18 cellular contexts compared by ENCODE assay signal in genomic region chr21:36974851-36975192, GRCh38. TPM values are rescaled to one million over a fixed set of nuclear protein-coding genes. Genes with fewer than 3 reads are reported as not detected.
DNase-seq lines count a peak whose midpoint lies in the region; ATAC-seq and TF ChIP-seq lines count a peak whose summit lies in the region.
"Had no signal": no experiment of that assay in that cellular context is flagged by ENCODE, and none has a peak within 500 bp of the region (broad histone marks: within the 10 kb centered on the region; RNA-seq: fewer than 3 reads in every experiment).

No MANE protein-coding gene starts in this region.

- H3K4me1 Mint-ChIP-seq in CD8-positive, alpha-beta memory T cell = peaks cover 7 to 15% (median 10%) of the 10 kb centered on the region in 3 donors
- no peaks in the 10 kb centered on the region for H3K4me1 Mint-ChIP-seq in central memory CD8-positive, alpha-beta T cell
- H3K4me1 Mint-ChIP-seq in neural crest cell = peaks cover 7% of the 10 kb centered on the region

- peak overlapping the region; percentile 46 for H3K27ac ChIP-seq in CD8-positive, alpha-beta memory T cell (ENCODE audit: low read depth, low read length)
- peak overlapping the region; percentile 34 for H3K27ac ChIP-seq in WERI-Rb-1
- no peak overlapping the region for H3K27ac ChIP-seq in aorta (ENCODE audit: low read depth in 1 of 2, low read length in 2 of 2)
- H3K27ac ChIP-seq: A549, C4-2B, HL-60 had no signal

- H3K27ac Mint-ChIP-seq in CD8-positive, alpha-beta memory T cell = peak overlapping the region in 3 of 8 donors; percentile 1 to 52 (median 3)
- peak overlapping the region; percentile 23 for H3K27ac Mint-ChIP-seq in central memory CD8-positive, alpha-beta T cell (ENCODE audit: low read depth)
- H3K27ac Mint-ChIP-seq in neural crest cell (ENCODE audit: unreplicated experiment) = peak overlapping the region; percentile 6
- H3K27ac Mint-ChIP-seq: GM23338 had no signal

- DNase-seq in CD8-positive, alpha-beta memory T cell = no peak
- DNase-seq in WERI-Rb-1 = no peak
- DNase-seq in central memory CD8-positive, alpha-beta T cell (ENCODE audit: low spot score in 2 of 2) = no peak
- DNase-seq in neural crest cell (ENCODE audit: low read depth, low spot score) = no peak
- DNase-seq in NCI-H524 (lab: John Stamatoyannopoulos, UW) = no peak
- DNase-seq in aorta = no peak
- no peak for DNase-seq in stimulated activated CD4-positive, alpha-beta T cell treated with anti-CD3 and anti-CD28 coated beads, Interleukin-4, amount 100 ng/mL, for 1 hour
- DNase-seq: AML-193; Calu3; CD4-positive, alpha-beta memory T cell; DMS79 treated with DMSO at 0.1 percent for 48 hours; GF-D8; HCEC 1CT had no signal

- H3K9me3 ChIP-seq in CD8-positive, alpha-beta memory T cell (ENCODE audit: low read length) = no peaks in the 10 kb centered on the region
- peaks cover 2% of the 10 kb centered on the region for H3K9me3 ChIP-seq in WERI-Rb-1 (ENCODE audit: severe bottlenecking)
- no peaks in the 10 kb centered on the region for H3K9me3 ChIP-seq in aorta (ENCODE audit: control insufficient read depth, low read length)
- H3K9me3 ChIP-seq: A549 had no signal

- H3K4me3 ChIP-seq in CD8-positive, alpha-beta memory T cell (ENCODE audit: low read length) = no peak overlapping the region
- H3K4me3 ChIP-seq in WERI-Rb-1 (ENCODE audit: low read depth, low read length) (no peak overlapping the region), aorta (ENCODE audit: low read length in 2 of 2) (no peak overlapping the region)
- H3K4me3 ChIP-seq: A549, GM23338 had no signal

- H3K27me3 Mint-ChIP-seq in CD8-positive, alpha-beta memory T cell = no peaks in the 10 kb centered on the region
- no peaks in the 10 kb centered on the region for H3K27me3 Mint-ChIP-seq in central memory CD8-positive, alpha-beta T cell
- peaks cover 3% of the 10 kb centered on the region for H3K27me3 Mint-ChIP-seq in neural crest cell (ENCODE audit: low read depth)
- H3K27me3 Mint-ChIP-seq: CD4-positive, alpha-beta memory T cell had no signal

- WGBS in aorta, 2 donors = 95 to 96% methylated on average over 6 of the region's 6 CpGs

- H3K9me3 Mint-ChIP-seq in CD8-positive, alpha-beta memory T cell = no peaks in the 10 kb centered on the region
- H3K9me3 Mint-ChIP-seq in central memory CD8-positive, alpha-beta T cell = no peaks in the 10 kb centered on the region
- no peaks in the 10 kb centered on the region for H3K9me3 Mint-ChIP-seq in neural crest cell
- H3K9me3 Mint-ChIP-seq: CD4-positive, alpha-beta memory T cell; GM23338 had no signal

- POLR2A ChIA-PET in CD8-positive, alpha-beta memory T cell (lab: Charles Lee) = no interaction called here

- no peaks in the 10 kb centered on the region for H3K4me1 ChIP-seq in CD8-positive, alpha-beta memory T cell (ENCODE audit: insufficient read depth, low read length)
- H3K4me1 ChIP-seq in aorta (ENCODE audit: control insufficient read depth in 1 of 2, insufficient read depth in 2 of 2, low read length in 2 of 2) = no peaks in the 10 kb centered on the region

- intact Hi-C loops in aorta (cut with DNase I) = loop anchor here in 1 of 2 donors (10.0 kb wide), 1 partner anchor 100 kb away; the partner anchor contains the start of genes PIGP and TTC3

- no peaks in the 10 kb centered on the region for H3K27me3 ChIP-seq in CD8-positive, alpha-beta memory T cell (ENCODE audit: insufficient read depth, low read length, poor library complexity, severe bottlenecking)
- H3K27me3 ChIP-seq in WERI-Rb-1 (ENCODE audit: insufficient read depth, low read depth, severe bottlenecking) (no peaks in the 10 kb centered on the region), aorta (ENCODE audit: control insufficient read depth in 1 of 2, insufficient read depth in 2 of 2, low read length in 1 of 2) (no peaks in the 10 kb centered on the region)

- no peaks in the 10 kb centered on the region for H3K36me3 ChIP-seq in CD8-positive, alpha-beta memory T cell (ENCODE audit: insufficient read depth, low read length)
- H3K36me3 ChIP-seq in WERI-Rb-1 (no peaks in the 10 kb centered on the region; the same call in 1 of the 2 replicates), aorta (ENCODE audit: control insufficient read depth in 1 of 2, insufficient read depth in 2 of 2, low read length in 1 of 2) (no peaks in the 10 kb centered on the region)

- H3K4me3 Mint-ChIP-seq in CD8-positive, alpha-beta memory T cell = no peak overlapping the region
- H3K4me3 Mint-ChIP-seq in central memory CD8-positive, alpha-beta T cell = no peak overlapping the region
- no peak overlapping the region for H3K4me3 Mint-ChIP-seq in neural crest cell
- H3K4me3 Mint-ChIP-seq: CD4-positive, alpha-beta memory T cell; GM23338 had no signal

- TF ChIP-seq CTCF in WERI-Rb-1 (IDR thresholded peaks at IDR 0.05; ENCODE audit: low read depth, low read length) (no peak), neural crest cell (conservative IDR thresholded peaks at IDR 0.05) (no peak)

- ATAC-seq in central memory CD8-positive, alpha-beta T cell (replicated peaks; ENCODE audit: extremely low read depth, poor library complexity, severe bottlenecking) = no peak
- ATAC-seq in aorta (ENCODE audit: low FRiP score) = no peak
- ATAC-seq: A549 had no signal

- H3K36me3 Mint-ChIP-seq in CD8-positive, alpha-beta memory T cell = no peaks in the 10 kb centered on the region
- no peaks in the 10 kb centered on the region for H3K36me3 Mint-ChIP-seq in central memory CD8-positive, alpha-beta T cell (ENCODE audit: insufficient read depth)
- H3K36me3 Mint-ChIP-seq in neural crest cell (ENCODE audit: low read depth) = peaks cover 2% of the 10 kb centered on the region
- H3K36me3 Mint-ChIP-seq: CD4-positive, alpha-beta memory T cell had no signal

- CTCF ChIA-PET in CD8-positive, alpha-beta memory T cell (lab: Charles Lee) = interaction anchor here (3.1 kb wide), 1 partner anchor 16 kb away, joined by 44 read pairs; no protein-coding TSS in a partner anchor

RNA-seq across cellular contexts. Expression of gene HLCS, which starts 8.4 kb away (rescaled TPM):
- total RNA-seq in CD8-positive, alpha-beta memory T cell = 10 to 100 TPM; 13.4 to 14.7 TPM
- polyA plus RNA-seq in CD8-positive, alpha-beta memory T cell = 12.7 TPM
- total RNA-seq in neural crest cell (18.5 and 21.9 TPM in 2 replicates), aorta (10 to 100 TPM; 17.3 to 19.7 TPM)
- 1 to 10 TPM; 2.1 to 4.0 TPM for polyA plus RNA-seq in aorta

RNA-seq across cellular contexts. Expression of gene RIPPLY3, which starts 31.7 kb away (rescaled TPM):
- total RNA-seq in CD8-positive, alpha-beta memory T cell = under 1 TPM in 1 of 2 experiments, not detected in 1; 0.09 TPM
- polyA plus RNA-seq in CD8-positive, alpha-beta memory T cell = not detected
- total RNA-seq in neural crest cell (2.6 and 3.2 TPM in 2 replicates), aorta (not detected)
- under 1 TPM in 1 of 2 donors, not detected in 1; 0.05 TPM for polyA plus RNA-seq in aorta
- total RNA-seq: CD4-positive, alpha-beta memory T cell; HT1080 had no signal
- polyA plus RNA-seq: CD4-positive, alpha-beta memory T cell had no signal

Comparison
In these comparisons a context has a peak if more than half of its experiments do, and no peak if none do; other contexts are left out.
1. H3K27ac ChIP-seq: peak in CD8-positive, alpha-beta memory T cell (single experiment) and WERI-Rb-1 (single experiment); none in aorta (0 of 2).